ENCODE assay signal across 8 cellular contexts in genomic region chr12:62581288-62582064, GRCh38.
DNase-seq lines count a peak whose midpoint lies in the region; ATAC-seq and TF ChIP-seq lines count a peak whose summit lies in the region.

No MANE protein-coding gene starts in this region.

- no peaks in the 10 kb centered on the region for H3K36me3 ChIP-seq in effector memory CD4-positive, alpha-beta T cell (ENCODE audit: control insufficient read depth, insufficient read depth, low read length)

- H3K4me1 ChIP-seq in effector memory CD4-positive, alpha-beta T cell (ENCODE audit: control insufficient read depth, insufficient read depth, low read length, poor library complexity, severe bottlenecking): no peaks in the 10 kb centered on the region

- ATAC-seq in GM18517 (IDR thresholded peaks at IDR 0.05; ENCODE audit: unreplicated experiment): peak; percentile 70
- no peak for ATAC-seq in HG02884 (IDR thresholded peaks at IDR 0.05; ENCODE audit: unreplicated experiment)

- no peak overlapping the region for H3K4me3 ChIP-seq in AG09309 (ENCODE audit: control insufficient read depth, low read depth, low read length)
- no peak overlapping the region for H3K4me3 ChIP-seq in effector memory CD4-positive, alpha-beta T cell (ENCODE audit: insufficient read depth, low read depth, low read length, poor library complexity, severe bottlenecking)

- peak; percentile 60 for TF ChIP-seq CTCF in AG09309 (IDR thresholded peaks at IDR 0.05; ENCODE audit: control insufficient read depth, insufficient read depth, low read depth, low read length, missing control alignments)

- H3K9me3 ChIP-seq in effector memory CD4-positive, alpha-beta T cell (ENCODE audit: control insufficient read depth, low read length): no peaks in the 10 kb centered on the region

- H3K27me3 ChIP-seq in effector memory CD4-positive, alpha-beta T cell (replicated peaks; ENCODE audit: control insufficient read depth, insufficient read depth, low read length, poor library complexity, severe bottlenecking): no peaks in the 10 kb centered on the region

- DNase-seq in AG09309 (ENCODE audit: low read depth) (no peak), KG1 (lab: John Stamatoyannopoulos, UW) (peak; percentile 2), RPMI8226 (peak; percentile 40), epithelial cell of prostate (ENCODE audit: low read depth, low spot score) (peak; percentile 2), myocyte (ENCODE audit: low read depth) (peak; percentile 64)
- DNase-seq in effector memory CD4-positive, alpha-beta T cell: no peak

- no peak overlapping the region for H3K27ac ChIP-seq in epithelial cell of prostate
- no peak overlapping the region for H3K27ac ChIP-seq in effector memory CD4-positive, alpha-beta T cell (ENCODE audit: insufficient read depth, low read length, poor library complexity, severe bottlenecking)

Comparison
In these comparisons a context has a peak if more than half of its experiments do, and no peak if none do; other contexts are left out.
1. DNase-seq: peak in KG1 (single experiment), RPMI8226 (single experiment), epithelial cell of prostate (single experiment) and myocyte (single experiment); none in AG09309 (single experiment) and effector memory CD4-positive, alpha-beta T cell (0 of 3).